ENCODE assay signal across 8 cellular contexts in the genomic region with DNA sequence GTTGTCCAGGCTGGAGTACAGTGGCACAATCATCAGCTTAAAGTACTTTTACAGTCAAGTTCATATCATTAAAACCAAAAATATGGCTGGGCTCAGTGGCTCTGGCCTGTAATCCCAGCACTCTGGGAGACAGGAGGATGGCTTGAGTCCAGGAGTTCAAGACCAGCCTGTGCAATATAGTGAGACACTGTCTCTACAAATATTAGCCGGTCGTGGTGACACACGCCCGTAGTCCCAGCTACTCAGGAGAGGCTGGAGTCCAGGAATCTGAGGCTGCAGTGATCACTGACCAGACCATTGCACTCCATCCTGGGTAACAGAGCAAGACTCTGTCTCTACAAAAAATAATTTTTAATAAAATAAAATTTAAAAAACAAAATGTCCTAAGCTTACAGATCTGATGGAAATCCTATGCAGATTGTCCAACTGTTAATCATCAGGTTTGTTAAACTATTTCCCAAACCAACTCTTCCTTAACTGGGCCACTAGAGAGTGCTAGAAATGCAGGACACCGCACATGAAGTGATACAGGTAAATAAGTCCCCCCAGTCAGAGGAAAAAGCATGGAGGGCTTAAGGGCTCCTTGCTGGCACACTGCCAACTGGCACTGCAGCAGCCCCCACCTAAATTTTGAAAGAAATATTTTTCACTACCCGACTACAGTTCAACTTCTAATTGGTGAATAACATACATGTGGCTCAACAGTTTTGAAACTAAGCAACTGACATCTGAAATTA. TPM values are rescaled to one million over a fixed set of nuclear protein-coding genes. Genes with fewer than 3 reads are reported as not detected.
A peak's percentile ranks its signal among the peaks of the same experiment; 100 is the strongest.
DNase-seq lines count a peak whose midpoint lies in the region; ATAC-seq, FAIRE-seq and TF ChIP-seq lines count a peak whose summit lies in the region.

No MANE protein-coding gene starts in this region.

- TF ChIP-seq CTCF in GM12873 (IDR thresholded peaks at IDR 0.05; ENCODE audit: insufficient read depth, low read depth, low read length, missing control alignments) = peak; percentile 53

- FAIRE-seq in A204.1 (lab: Jason Lieb, UNC) = peak; percentile 59

- peaks cover 44% of the 10 kb centered on the region for H3K4me1 ChIP-seq in skeletal muscle satellite cell (ENCODE audit: control insufficient read depth, insufficient read depth, low read length)

- peak overlapping the region; percentile 86 for H3K4me2 ChIP-seq in skeletal muscle satellite cell (ENCODE audit: low read length)

- H3K27me3 ChIP-seq in skeletal muscle satellite cell (ENCODE audit: control insufficient read depth, insufficient read depth, low read length) = no peaks in the 10 kb centered on the region

- peaks cover 7% of the 10 kb centered on the region for H3K36me3 ChIP-seq in skeletal muscle satellite cell (ENCODE audit: insufficient read depth, low read length)

- peak overlapping the region; percentile 93 for H3K4me3 ChIP-seq in skeletal muscle satellite cell (ENCODE audit: low read length)

- DNase-seq in NCI-H526 (lab: John Stamatoyannopoulos, UW) = peak; percentile 29 to 41
- peak; percentile 43 to 56 for DNase-seq in activated T-cell treated with anti-CD3 and anti-CD28 coated beads, Interleukin-2, amount 50 U/mL, for 48 hours
- DNase-seq in germinal center (ENCODE audit: low spot score) = peak; percentile 33
- DNase-seq in GOT3 (lab: John Stamatoyannopoulos, UW) = no peak

- H3K9me3 ChIP-seq in skeletal muscle satellite cell (replicated peaks; ENCODE audit: low read length) = no peaks in the 10 kb centered on the region

- peak overlapping the region; percentile 100 for H3K9ac ChIP-seq in skeletal muscle satellite cell (ENCODE audit: low read depth, low read length)

- ATAC-seq in HG02840 (IDR thresholded peaks at IDR 0.05; ENCODE audit: low FRiP score, unreplicated experiment) = no peak

RNA-seq across cellular contexts. Expression of a gene that starts 2.8 kb away (rescaled TPM):
- 188 and 192 TPM in 2 replicates for total RNA-seq in skeletal muscle satellite cell (2012; rRNA removed)
